In genomic region chr3:121529308-121529707, GRCh38 we compare ENCODE assay signal across 11 cellular contexts. TPM values are rescaled to one million over a fixed set of nuclear protein-coding genes. Genes with fewer than 3 reads are reported as not detected.
DNase-seq lines count a peak whose midpoint lies in the region; ATAC-seq and TF ChIP-seq lines count a peak whose summit lies in the region.
"Had no signal": no experiment of that assay in that cellular context is flagged by ENCODE, and none has a peak within 500 bp of the region (broad histone marks: within the 10 kb centered on the region; RNA-seq: fewer than 3 reads in every experiment).

No MANE protein-coding gene starts in this region.

- H3K27ac Mint-ChIP-seq in neural crest cell (ENCODE audit: unreplicated experiment) = no peak overlapping the region
- H3K27ac Mint-ChIP-seq: dendritic cell treated with granulocyte-macrophage colony-stimulating factor and Interleukin-4, amounts not matched to agents 40 ng/mL and 50 ng/mL, for 4 days had no signal

- H3K4me1 ChIP-seq in colonic mucosa = no peaks in the 10 kb centered on the region
- H3K4me1 ChIP-seq: left lung had no signal

- H3K27ac ChIP-seq in dorsolateral prefrontal cortex (no peak overlapping the region), colonic mucosa (no peak overlapping the region)
- H3K27ac ChIP-seq: left lung had no signal

- no peak for ATAC-seq in GM18868 (IDR thresholded peaks at IDR 0.05; ENCODE audit: unreplicated experiment)
- ATAC-seq: left lung had no signal

- no peaks in the 10 kb centered on the region for H3K4me1 Mint-ChIP-seq in neural crest cell

- DNase-seq in GM10248 (ENCODE audit: extremely low spot score) (peak; percentile 23), NB4 (ENCODE audit: low read depth) (peak; percentile 7), dorsolateral prefrontal cortex (no peak), neural crest cell (ENCODE audit: low read depth, low spot score) (no peak), colonic mucosa (no peak), activated gamma-delta T cell treated with Interleukin-2 at 50 U/mL for 16 hours (no peak), SK-N-DZ (ENCODE audit: low spot score) (no peak)
- DNase-seq: left lung had no signal

- no peak overlapping the region for H3K4me3 Mint-ChIP-seq in neural crest cell
- H3K4me3 Mint-ChIP-seq: dendritic cell treated with granulocyte-macrophage colony-stimulating factor and Interleukin-4, amounts not matched to agents 40 ng/mL and 50 ng/mL, for 4 days had no signal

- intact Hi-C loops in dorsolateral prefrontal cortex (cut with DNase I) (no loop called here), colonic mucosa (cut with DNase I) (no loop called here)

- H3K4me3 ChIP-seq in NB4 (ENCODE audit: low read depth, low read length) (no peak overlapping the region), dorsolateral prefrontal cortex (no peak overlapping the region), colonic mucosa (no peak overlapping the region)
- H3K4me3 ChIP-seq: left lung had no signal

- H3K36me3 ChIP-seq in colonic mucosa = no peaks in the 10 kb centered on the region
- H3K36me3 ChIP-seq: left lung had no signal

- H3K9me3 ChIP-seq in colonic mucosa = no peaks in the 10 kb centered on the region
- H3K9me3 ChIP-seq: left lung had no signal

- CTCF ChIA-PET in GM10248 (lab: Yijun Ruan, JAX) = interaction anchor here (0.9 to 2.3 kb wide), 7 partner anchors 11 to 201 kb away, joined by 3 to 11 read pairs (median 3); partner anchors contain the start of gene POLQ

- no peaks in the 10 kb centered on the region for H3K9me3 Mint-ChIP-seq in neural crest cell
- H3K9me3 Mint-ChIP-seq: dendritic cell treated with granulocyte-macrophage colony-stimulating factor and Interleukin-4, amounts not matched to agents 40 ng/mL and 50 ng/mL, for 4 days had no signal

- no peaks in the 10 kb centered on the region for H3K27me3 ChIP-seq in dorsolateral prefrontal cortex
- no peaks in the 10 kb centered on the region for H3K27me3 ChIP-seq in colonic mucosa
- H3K27me3 ChIP-seq: left lung had no signal

- H3K36me3 Mint-ChIP-seq in neural crest cell (ENCODE audit: low read depth) = peaks cover 12% of the 10 kb centered on the region

- POLR2A ChIA-PET in GM10248 (lab: Yijun Ruan, JAX) = no interaction called here

- TF ChIP-seq POLR2A in NB4 (IDR thresholded peaks at IDR 0.05; ENCODE audit: extremely low read depth, insufficient read length) = no peak

- no peaks in the 10 kb centered on the region for H3K27me3 Mint-ChIP-seq in neural crest cell (ENCODE audit: low read depth)
- H3K27me3 Mint-ChIP-seq: dendritic cell treated with granulocyte-macrophage colony-stimulating factor and Interleukin-4, amounts not matched to agents 40 ng/mL and 50 ng/mL, for 4 days had no signal

- TF ChIP-seq CTCF in GM10248 (IDR thresholded peaks at IDR 0.05; ENCODE audit: control extremely low read depth, extremely low read depth, low read depth, missing control alignments) (peak; percentile 35), NB4 (IDR thresholded peaks at IDR 0.05; ENCODE audit: low read depth, low read length) (no peak), dorsolateral prefrontal cortex (IDR thresholded peaks at IDR 0.05 in 54 of 56, conservative IDR thresholded peaks at IDR 0.05 in 2 of 56; ENCODE audit: low read depth in 1 of 56, partially characterized antibody in 56 of 56) (peak in 35 of 56 donors; percentile 10 to 41 (median 24)), neural crest cell (conservative IDR thresholded peaks at IDR 0.05) (peak; percentile 64), colonic mucosa (IDR thresholded peaks at IDR 0.05) (no peak)

- H3K9ac ChIP-seq in colonic mucosa (ENCODE audit: low read depth in 2 of 2, low read length in 2 of 2) = no peak overlapping the region

RNA-seq across cellular contexts. Expression of gene POLQ, which starts 16.5 kb away (rescaled TPM):
- 1 to 10 TPM in 47 of 120 experiments, under 1 TPM in 73; 0.31 to 2.9 (median 0.84) TPM for total RNA-seq in dorsolateral prefrontal cortex
- 16.9 and 17.8 TPM in 2 replicates for total RNA-seq in neural crest cell
- 10 to 100 TPM in 1 of 2 donors, 1 to 10 TPM in 1; 2.9 to 12.5 TPM for total RNA-seq in colonic mucosa
- 7.3 and 7.6 TPM in 2 replicates for polyA plus RNA-seq in SK-N-DZ (2014; cell fraction: cytosol; rRNA removed)
- polyA plus RNA-seq in SK-N-DZ (2014; cell fraction: nucleus; rRNA removed) = 11.9 and 15.4 TPM in 2 replicates

RNA-seq across cellular contexts. Expression of gene ARGFX, which starts 38.4 kb away (rescaled TPM):
- total RNA-seq in dorsolateral prefrontal cortex (under 1 TPM in 1 of 120 experiments, not detected in 119; 0.69 TPM), neural crest cell (not detected in 2 replicates), colonic mucosa (not detected)
- polyA plus RNA-seq in SK-N-DZ (2014; cell fraction: cytosol; rRNA removed) = not detected in 2 replicates
- polyA plus RNA-seq in SK-N-DZ (2014; cell fraction: nucleus; rRNA removed) = not detected in 2 replicates
- total RNA-seq: activated CD8-positive, alpha-beta memory T cell treated with anti-CD3 and anti-CD28 coated beads for 36 hours; left lung had no signal

Comparison
In these comparisons a context has a peak if more than half of its experiments do, and no peak if none do; other contexts are left out.
1. DNase-seq: peak in GM10248 (single experiment) and NB4 (single experiment); none in dorsolateral prefrontal cortex (0 of 10), neural crest cell (single experiment), colonic mucosa (single experiment), activated gamma-delta T cell treated with Interleukin-2 at 50 U/mL for 16 hours (single experiment) and SK-N-DZ (single experiment).
2. CTCF ChIP-seq: peak in GM10248 (single experiment), dorsolateral prefrontal cortex (35 of 56) and neural crest cell (single experiment); none in NB4 (single experiment) and colonic mucosa (single experiment).